Comparison of ENCODE assay signal across 8 cellular contexts in the genomic region with DNA sequence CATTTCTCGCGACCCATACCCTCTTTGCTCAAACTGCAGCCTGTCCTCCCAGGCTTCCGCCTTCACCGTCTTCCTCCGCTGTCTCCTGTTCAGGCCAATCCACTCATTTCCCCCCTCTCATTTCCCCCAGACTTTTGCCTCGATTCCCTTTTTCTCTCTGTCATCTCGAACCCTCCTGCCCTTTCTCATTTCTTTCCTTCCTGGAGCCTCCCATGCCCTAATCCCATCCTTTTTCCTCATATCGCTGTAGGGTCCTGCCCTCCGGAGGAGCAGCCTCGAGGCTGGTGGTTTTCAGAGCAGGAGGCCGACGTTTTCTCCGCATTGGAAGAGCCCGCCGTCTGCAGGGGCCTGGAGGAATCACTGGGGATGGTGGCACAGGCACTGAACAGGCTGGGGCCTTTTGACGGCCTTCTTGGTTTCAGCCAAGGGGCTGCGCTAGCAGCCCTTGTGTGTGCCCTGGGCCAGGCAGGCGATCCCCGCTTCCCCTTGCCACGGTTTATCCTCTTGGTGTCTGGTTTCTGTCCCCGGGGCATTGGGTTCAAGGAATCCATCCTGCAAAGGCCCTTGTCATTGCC. TPM values are rescaled to one million over a fixed set of nuclear protein-coding genes. Genes with fewer than 3 reads are reported as not detected.
DNase-seq lines count a peak whose midpoint lies in the region; ATAC-seq, FAIRE-seq and TF ChIP-seq lines count a peak whose summit lies in the region.

No MANE protein-coding gene starts in this region.

- H3K36me3 ChIP-seq in mesenchymal stem cell (ENCODE audit: control insufficient read depth in 1 of 2, insufficient read depth in 2 of 2, low read depth in 1 of 2, low read length in 2 of 2) (peaks cover 43 to 45% of the 10 kb centered on the region in 2 experiments), uterus (no peaks in the 10 kb centered on the region)

- peak overlapping the region; percentile 80 to 91 for H3K4ac ChIP-seq in mesenchymal stem cell (ENCODE audit: low read depth in 1 of 2, low read length in 2 of 2)

- H3K9me3 ChIP-seq in mesenchymal stem cell (ENCODE audit: control insufficient read depth, low read length) (no peaks in the 10 kb centered on the region), uterus (no peaks in the 10 kb centered on the region)

- H2BK5ac ChIP-seq in mesenchymal stem cell (ENCODE audit: low read depth, low read length, poor library complexity, severe bottlenecking) = peak overlapping the region; percentile 91

- peak overlapping the region; percentile 91 for H3K4me2 ChIP-seq in mesenchymal stem cell (ENCODE audit: low read length, poor library complexity, severe bottlenecking)

- TF ChIP-seq CTCF in GM12875 (IDR thresholded peaks at IDR 0.05; ENCODE audit: borderline replicate concordance, insufficient read depth, low read depth, low read length) = no peak
- peak in 1 of 4 experiments; percentile 15 for TF ChIP-seq CTCF in uterus (IDR thresholded peaks at IDR 0.05)

- peak overlapping the region; percentile 95 for H4K8ac ChIP-seq in mesenchymal stem cell (ENCODE audit: low read length)

- H3K27ac ChIP-seq in cingulate gyrus (ENCODE audit: low read depth, low read length) = peak overlapping the region; percentile 90
- peak overlapping the region; percentile 68 for H3K27ac ChIP-seq in mesenchymal stem cell (ENCODE audit: low read length, poor library complexity, severe bottlenecking)
- H3K27ac ChIP-seq in uterus = peak overlapping the region; percentile 85 to 86

- ATAC-seq in GM19328 (IDR thresholded peaks at IDR 0.05; ENCODE audit: unreplicated experiment) = no peak

- peaks cover 20% of the 10 kb centered on the region for H3K4me1 ChIP-seq in mesenchymal stem cell (ENCODE audit: control insufficient read depth, insufficient read depth, low read depth, low read length)
- H3K4me1 ChIP-seq in uterus = peaks cover 0 to 9% of the 10 kb centered on the region in 2 donors

- H2AK5ac ChIP-seq in mesenchymal stem cell (ENCODE audit: low read length, severe bottlenecking) = peak overlapping the region; percentile 36

- H3K18ac ChIP-seq in mesenchymal stem cell (ENCODE audit: low read depth in 1 of 2, low read length in 2 of 2) = peak overlapping the region; percentile 88 to 94

- H3K27me3 ChIP-seq in mesenchymal stem cell (ENCODE audit: control insufficient read depth in 1 of 2, insufficient read depth in 1 of 2, low read length in 2 of 2) (no peaks in the 10 kb centered on the region), uterus (no peaks in the 10 kb centered on the region)

- intact Hi-C loops in uterus (cut with DNase I; ENCODE audit: low total_unique reads) = no loop called here

- no peak overlapping the region for H2BK15ac ChIP-seq in mesenchymal stem cell (ENCODE audit: low read depth, poor library complexity, severe bottlenecking)

- 45% methylated on average over 21 of the region's 21 CpGs for WGBS in mesenchymal stem cell

- peak overlapping the region; percentile 87 for H4K91ac ChIP-seq in mesenchymal stem cell (ENCODE audit: low read length)

- peak; percentile 34 for DNase-seq in NCI-H748 treated with DMSO at 0.1 percent for 48 hours (lab: John Stamatoyannopoulos, UW)
- peak; percentile 67 for DNase-seq in mesenchymal stem cell
- peak in 1 of 2 donors; percentile 24 for DNase-seq in uterus
- no peak for DNase-seq in ureter (ENCODE audit: low spot score)
- no peak for DNase-seq in HTR-8/SVneo (ENCODE audit: insufficient read length, low spot score)

- H2BK120ac ChIP-seq in mesenchymal stem cell (ENCODE audit: low read depth, low read length) = peak overlapping the region; percentile 74

- peaks cover 21% of the 10 kb centered on the region for H3K79me1 ChIP-seq in mesenchymal stem cell (replicated peaks; ENCODE audit: low read length, poor library complexity, severe bottlenecking)

- no peak for TF ChIP-seq POLR2A in uterus (IDR thresholded peaks at IDR 0.05)

- peak overlapping the region in 1 of 2 experiments; percentile 23 for H2BK12ac ChIP-seq in mesenchymal stem cell (ENCODE audit: low read length in 2 of 2)

- H3K23ac ChIP-seq in mesenchymal stem cell (ENCODE audit: low read length in 2 of 2) = no peak overlapping the region

- FAIRE-seq in HTR-8/SVneo (lab: Jason Lieb, UNC) = no peak

- peak overlapping the region; percentile 91 for H3K9ac ChIP-seq in mesenchymal stem cell (ENCODE audit: low read length)

- H3K14ac ChIP-seq in mesenchymal stem cell (ENCODE audit: low read length in 2 of 2) = peak overlapping the region in 1 of 2 experiments; percentile 78

- no peak overlapping the region for H2AFZ ChIP-seq in mesenchymal stem cell (ENCODE audit: low read depth, low read length)

- H3K4me3 ChIP-seq in GM12875 (ENCODE audit: low read depth, low read length) (peak overlapping the region; percentile 91), mesenchymal stem cell (ENCODE audit: insufficient read depth in 1 of 2, low read depth in 1 of 2, low read length in 2 of 2) (peak overlapping the region; percentile 81 to 91), uterus (peak overlapping the region; percentile 47 to 60)

RNA-seq across cellular contexts. Expression of a gene that starts 0.6 kb away (rescaled TPM):
- polyA plus RNA-seq in mesenchymal stem cell (2013, experiment 1 of 2) = 72.1 TPM
- 72.9 TPM for polyA plus RNA-seq in mesenchymal stem cell (2013, experiment 2 of 2)
- total RNA-seq in uterus (10 to 100 TPM in 3 of 4 donors, 1 to 10 TPM in 1; 7.9 to 27.4 (median 19.8) TPM), ureter (39.5 TPM)

RNA-seq across cellular contexts. Expression of a gene that starts 12.5 kb away (rescaled TPM):
- 25.3 TPM for polyA plus RNA-seq in mesenchymal stem cell (2013, experiment 1 of 2)
- polyA plus RNA-seq in mesenchymal stem cell (2013, experiment 2 of 2) = 23.9 TPM
- total RNA-seq in uterus (10 to 100 TPM; 21.8 to 86.9 (median 54.2) TPM), ureter (14.9 TPM)

RNA-seq across cellular contexts. Expression of a gene that starts 12.5 kb away (rescaled TPM):
- polyA plus RNA-seq in mesenchymal stem cell (2013, experiment 1 of 2) = 24.6 TPM
- polyA plus RNA-seq in mesenchymal stem cell (2013, experiment 2 of 2) = 23.7 TPM
- total RNA-seq in uterus (100 to 1,000 TPM in 1 of 4 donors, 10 to 100 TPM in 3; 26.8 to 121 (median 49.1) TPM), ureter (68.8 TPM)

RNA-seq across cellular contexts. Expression of a gene that starts 17.3 kb away (rescaled TPM):
- polyA plus RNA-seq in mesenchymal stem cell (2013, experiment 1 of 2) = 0.10 TPM
- 0.04 TPM for polyA plus RNA-seq in mesenchymal stem cell (2013, experiment 2 of 2)
- 1 to 10 TPM in 3 of 4 donors, not detected in 1; 1.4 to 4.9 (median 1.9) TPM for total RNA-seq in uterus
- 6.7 TPM for total RNA-seq in ureter

Comparison
In these comparisons a context has a peak if more than half of its experiments do, and no peak if none do; other contexts are left out.
1. DNase-seq: peak in NCI-H748 treated with DMSO at 0.1 percent for 48 hours (single experiment) and mesenchymal stem cell (single experiment); none in ureter (single experiment) and HTR-8/SVneo (single experiment).
2. Peak in every context shown above with its lines, with median percentiles within 50 percentile points of each other: H3K4me3 ChIP-seq and H3K27ac ChIP-seq.